11 cellular contexts compared by ENCODE assay signal in genomic region chr2:63856302-63856600, GRCh38. TPM values are rescaled to one million over a fixed set of nuclear protein-coding genes. Genes with fewer than 3 reads are reported as not detected.
A peak's percentile ranks its signal among the peaks of the same experiment; 100 is the strongest.
DNase-seq lines count a peak whose midpoint lies in the region; ATAC-seq and TF ChIP-seq lines count a peak whose summit lies in the region.
"Had no signal": no experiment of that assay in that cellular context is flagged by ENCODE, and none has a peak within 500 bp of the region (broad histone marks: within the 10 kb centered on the region; RNA-seq: fewer than 3 reads in every experiment).

No MANE protein-coding gene starts in this region.

- peaks cover 40 to 65% (median 49%) of the 10 kb centered on the region in 11 experiments for H3K36me3 ChIP-seq in BLaER1 treated with 17β-estradiol and CSF1 and Interleukin-3, amounts not matched to agents 10 nM and 100 nM
- H3K36me3 ChIP-seq in neutrophil, result peaks cover 41% of the 10 kb centered on the region

- peak overlapping the region; percentile 56 to 66 (median 61) for H3K4me3 Mint-ChIP-seq in T-cell
- peak overlapping the region; percentile 62 for H3K4me3 Mint-ChIP-seq in activated T-helper 2 cell treated with anti-CD3 and anti-CD28 coated beads, Interferon-gamma antibody, Interleukin-2, Interleukin-4, amounts not matched to agents 10 μg/mL and 5 μg/mL and 100 μg/mL, durations not matched to agents 14 hours and 24 hours and 36 hours (ENCODE audit: low read depth)
- H3K4me3 Mint-ChIP-seq: neural progenitor cell had no signal

- H3K27me3 ChIP-seq in BLaER1 treated with 17β-estradiol and CSF1 and Interleukin-3, amounts not matched to agents 10 nM and 100 nM, result no peaks in the 10 kb centered on the region
- H3K27me3 ChIP-seq in neutrophil, result no peaks in the 10 kb centered on the region
- H3K27me3 ChIP-seq: neural progenitor cell had no signal

- POLR2A ChIA-PET in T-cell (lab: Charles Lee), result interaction anchor here (0.5 to 1.4 kb wide), 4 partner anchors 12 to 288 kb away, joined by 3 to 14 read pairs (median 4); partner anchors contain the start of gene UGP2 (in 1 of the 2)

- H3K27ac Mint-ChIP-seq in T-cell, result peak overlapping the region; percentile 93 to 97
- H3K27ac Mint-ChIP-seq in activated T-helper 2 cell treated with anti-CD3 and anti-CD28 coated beads, Interferon-gamma antibody, Interleukin-2, Interleukin-4, amounts not matched to agents 10 μg/mL and 5 μg/mL and 100 μg/mL, durations not matched to agents 14 hours and 24 hours and 36 hours, result peak overlapping the region; percentile 94
- H3K27ac Mint-ChIP-seq: neural progenitor cell had no signal

- H3K4me2 ChIP-seq in BLaER1 treated with 17β-estradiol and CSF1 and Interleukin-3, amounts not matched to agents 10 nM and 100 nM, result peak overlapping the region; percentile 52 to 84 (median 64)
- H3K4me2 ChIP-seq: neural progenitor cell had no signal

- peaks cover 27 to 61% (median 36%) of the 10 kb centered on the region in 10 experiments for H3K4me1 ChIP-seq in BLaER1 treated with 17β-estradiol and CSF1 and Interleukin-3, amounts not matched to agents 10 nM and 100 nM
- H3K4me1 ChIP-seq in neutrophil (ENCODE audit: control insufficient read depth in 1 of 2, insufficient read depth in 1 of 2, low read depth in 1 of 2, low read length in 1 of 2), result peaks cover 44 to 48% of the 10 kb centered on the region in 2 experiments

- H3K9me3 Mint-ChIP-seq in T-cell, result no peaks in the 10 kb centered on the region
- no peaks in the 10 kb centered on the region for H3K9me3 Mint-ChIP-seq in activated T-helper 2 cell treated with anti-CD3 and anti-CD28 coated beads, Interferon-gamma antibody, Interleukin-2, Interleukin-4, amounts not matched to agents 10 μg/mL and 5 μg/mL and 100 μg/mL, durations not matched to agents 14 hours and 24 hours and 36 hours
- H3K9me3 Mint-ChIP-seq: neural progenitor cell had no signal

- H3K9ac ChIP-seq in BLaER1 treated with 17β-estradiol and CSF1 and Interleukin-3, amounts not matched to agents 10 nM and 100 nM, result no peak overlapping the region
- H3K9ac ChIP-seq: neural progenitor cell had no signal

- H3K27ac ChIP-seq in BLaER1 treated with 17β-estradiol and CSF1 and Interleukin-3, amounts not matched to agents 10 nM and 100 nM, result peak overlapping the region in 6 of 11 experiments; percentile 38 to 72 (median 61); a peak in 11 of 22 replicates
- H3K27ac ChIP-seq in neutrophil, result peak overlapping the region; percentile 61
- H3K27ac ChIP-seq in substantia nigra (ENCODE audit: low read depth, low read length, poor library complexity, severe bottlenecking), result no peak overlapping the region
- H3K27ac ChIP-seq: neural progenitor cell, WERI-Rb-1 had no signal

- H3K9me3 ChIP-seq in BLaER1 treated with 17β-estradiol and CSF1 and Interleukin-3, amounts not matched to agents 10 nM and 100 nM (replicated peaks in 1 of 11), result peaks cover 0 to 10% (median 0%) of the 10 kb centered on the region in 11 experiments; a peak in 4 of 22 replicates
- no peaks in the 10 kb centered on the region for H3K9me3 ChIP-seq in neutrophil

- H3K4me1 Mint-ChIP-seq in T-cell, result peaks cover 64 to 73% (median 65%) of the 10 kb centered on the region in 3 donors
- peaks cover 65% of the 10 kb centered on the region for H3K4me1 Mint-ChIP-seq in activated T-helper 2 cell treated with anti-CD3 and anti-CD28 coated beads, Interferon-gamma antibody, Interleukin-2, Interleukin-4, amounts not matched to agents 10 μg/mL and 5 μg/mL and 100 μg/mL, durations not matched to agents 14 hours and 24 hours and 36 hours (ENCODE audit: low read depth)

- peak; percentile 88 to 90 (median 90) for ATAC-seq in T-cell (replicated peaks in 1 of 4)
- ATAC-seq in esophagus mucosa, result no peak

- TF ChIP-seq CTCF in neutrophil (IDR thresholded peaks at IDR 0.05), result no peak

- H3K27me3 Mint-ChIP-seq in T-cell, result no peaks in the 10 kb centered on the region
- H3K27me3 Mint-ChIP-seq in activated T-helper 2 cell treated with anti-CD3 and anti-CD28 coated beads, Interferon-gamma antibody, Interleukin-2, Interleukin-4, amounts not matched to agents 10 μg/mL and 5 μg/mL and 100 μg/mL, durations not matched to agents 14 hours and 24 hours and 36 hours (ENCODE audit: low read depth), result no peaks in the 10 kb centered on the region

- CTCF ChIA-PET in T-cell (lab: Charles Lee), result interaction anchor here (0.7 to 2.0 kb wide), 10 partner anchors 10 to 268 kb away, joined by 3 to 15 read pairs (median 3); partner anchors contain the start of genes MDH1 (in 1 of the 2), UGP2 (in 1 of the 2) and WDPCP (in 1 of the 2)

- peaks cover 0 to 27% (median 0%) of the 10 kb centered on the region in 11 experiments; a peak in 8 of 22 replicates for H4K20me1 ChIP-seq in BLaER1 treated with 17β-estradiol and CSF1 and Interleukin-3, amounts not matched to agents 10 nM and 100 nM

- H3K4me3 ChIP-seq in BLaER1 treated with 17β-estradiol and CSF1 and Interleukin-3, amounts not matched to agents 10 nM and 100 nM, result peak overlapping the region in 1 of 10 experiments; percentile 0; a peak in 1 of 20 replicates
- no peak overlapping the region for H3K4me3 ChIP-seq in neutrophil (ENCODE audit: low read depth in 1 of 2, low read length in 1 of 2)
- H3K4me3 ChIP-seq: neural progenitor cell had no signal

- peaks cover 25% of the 10 kb centered on the region for H3K36me3 Mint-ChIP-seq in T-cell
- peaks cover 59% of the 10 kb centered on the region for H3K36me3 Mint-ChIP-seq in activated T-helper 2 cell treated with anti-CD3 and anti-CD28 coated beads, Interferon-gamma antibody, Interleukin-2, Interleukin-4, amounts not matched to agents 10 μg/mL and 5 μg/mL and 100 μg/mL, durations not matched to agents 14 hours and 24 hours and 36 hours (ENCODE audit: low read depth)

- intact Hi-C loops in activated T-helper 2 cell treated with anti-CD3 and anti-CD28 coated beads, Interferon-gamma antibody, Interleukin-2, Interleukin-4, amounts not matched to agents 10 μg/mL and 5 μg/mL and 100 μg/mL, durations not matched to agents 14 hours and 24 hours and 36 hours (cut with micrococcal nuclease), result loop anchor here (1.0 to 10.0 kb wide), 4 partner anchors 14 to 1369 kb away; partner anchors contain the start of genes ACTR2 and AFTPH

- DNase-seq in T-cell (peak in 31 of 34 experiments; percentile 23 to 90 (median 69)), UCSD-AML1 (lab: John Stamatoyannopoulos, UW; ENCODE audit: unreplicated experiment) (no peak), substantia nigra (lab: John Stamatoyannopoulos, UW) (no peak), dermis blood vessel endothelial cell (no peak)
- DNase-seq in activated T-helper 2 cell treated with anti-CD3 and anti-CD28 coated beads, Interferon-gamma antibody, Interleukin-2, Interleukin-4, amounts not matched to agents 10 μg/mL and 5 μg/mL and 100 μg/mL, durations not matched to agents 14 hours and 24 hours and 36 hours (ENCODE audit: low spot score), result peak; percentile 39
- DNase-seq: cortex of kidney, WERI-Rb-1 had no signal

RNA-seq across cellular contexts. Expression of gene UGP2, which starts 14.6 kb away (rescaled TPM):
- total RNA-seq in T-cell (100 to 1,000 TPM in 1 of 5 donors, 10 to 100 TPM in 4; 67.4 to 103 (median 80.1) TPM), esophagus mucosa (87.8 TPM), dermis blood vessel endothelial cell (144 and 149 TPM in 2 replicates)
- total RNA-seq in activated T-helper 2 cell treated with anti-CD3 and anti-CD28 coated beads, Interferon-gamma antibody, Interleukin-2, Interleukin-4, amounts not matched to agents 10 μg/mL and 5 μg/mL and 100 μg/mL, durations not matched to agents 14 hours and 24 hours and 36 hours, result 90.8 and 91.2 TPM in 2 replicates

Comparison
In these comparisons a context has a peak if more than half of its experiments do, and no peak if none do; other contexts are left out.
1. DNase-seq: peak in T-cell (31 of 34) and activated T-helper 2 cell treated with anti-CD3 and anti-CD28 coated beads, Interferon-gamma antibody, Interleukin-2, Interleukin-4, amounts not matched to agents 10 μg/mL and 5 μg/mL and 100 μg/mL, durations not matched to agents 14 hours and 24 hours and 36 hours (single experiment); none in UCSD-AML1 (single experiment), substantia nigra (0 of 49) and dermis blood vessel endothelial cell (single experiment).